In the genomic region with DNA sequence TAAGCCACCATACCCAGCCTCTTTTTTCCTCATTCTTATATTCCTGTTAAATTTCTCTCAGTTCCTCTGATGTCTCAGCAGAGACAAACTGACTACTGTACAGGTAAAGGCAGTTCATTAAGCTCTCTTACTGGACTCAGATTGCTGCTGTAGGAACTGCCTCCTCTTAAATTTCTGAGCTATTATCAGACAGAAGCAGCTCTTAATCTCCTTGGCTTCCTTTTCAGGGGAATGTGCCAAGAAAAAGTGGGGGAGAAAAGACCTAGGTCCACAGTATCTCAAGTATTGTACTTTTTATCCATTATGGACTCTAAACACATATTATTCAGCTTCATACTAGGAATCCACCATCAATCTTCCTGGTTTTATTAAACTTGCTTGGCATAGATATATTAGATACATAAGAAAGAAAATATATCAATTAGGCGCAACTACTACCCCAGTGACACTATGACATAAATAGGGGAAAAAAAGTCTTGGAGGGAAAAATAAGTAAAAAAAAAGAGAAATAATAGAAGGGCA, we compare ENCODE assay signal across 29 cellular contexts. TPM values are rescaled to one million over a fixed set of nuclear protein-coding genes. Genes with fewer than 3 reads are reported as not detected.
DNase-seq lines count a peak whose midpoint lies in the region; ATAC-seq and TF ChIP-seq lines count a peak whose summit lies in the region.
"Had no signal": no experiment of that assay in that cellular context is flagged by ENCODE, and none has a peak within 500 bp of the region (broad histone marks: within the 10 kb centered on the region; RNA-seq: fewer than 3 reads in every experiment).

No MANE protein-coding gene starts in this region.

- in situ Hi-C loops in IMR-90 (cut with MboI; ENCODE audit: low sequenced_read_pairs): no loop called here

- BruUV-seq in IMR-90 (replicated peaks; lab: Mats Ljungman, UMichigan): no TSS peak

- no peak overlapping the region for H4K91ac ChIP-seq in IMR-90 (ENCODE audit: insufficient read depth, low read depth, low read length)

- H2AFZ ChIP-seq in IMR-90 (replicated peaks; ENCODE audit: low read length, poor library complexity): no peak overlapping the region

- peaks cover 13 to 81% of the 10 kb centered on the region in 2 experiments; a peak in 3 of 4 replicates for H3K79me1 ChIP-seq in IMR-90 (ENCODE audit: low read depth in 1 of 2, low read length in 2 of 2)

- H3K4me1 ChIP-seq in IMR-90 (ENCODE audit: control insufficient read depth, insufficient read depth, low read length): peaks cover 13% of the 10 kb centered on the region
- peaks cover 28% of the 10 kb centered on the region for H3K4me1 ChIP-seq in foreskin keratinocyte

- CTCF ChIA-PET in IMR-90 (lab: Yijun Ruan, JAX): no interaction called here

- ATAC-seq in IMR-90 (ENCODE audit: low read depth) (no peak), foreskin keratinocyte (no peak), GM19455 (IDR thresholded peaks at IDR 0.05; ENCODE audit: unreplicated experiment) (no peak)
- ATAC-seq: gastroesophageal sphincter, GM12878 had no signal

- no peak overlapping the region for H2AK9ac ChIP-seq in IMR-90 (replicated peaks; ENCODE audit: low read depth, low read length, poor library complexity)

- no peak overlapping the region for H4K8ac ChIP-seq in IMR-90 (ENCODE audit: low read depth in 2 of 2, low read length in 2 of 2)

- WGBS in IMR-90 (ENCODE audit: extremely low coverage in 2 of 2, insufficient read length in 1 of 2), 2 experiments: no CpG with 5 or more reads among the region's 1 CpG

- TF ChIP-seq POLR2A in IMR-90 (IDR thresholded peaks at IDR 0.05; ENCODE audit: low read depth, low read length): no peak

- no peak overlapping the region for H2AK5ac ChIP-seq in IMR-90 (ENCODE audit: low read depth, low read length)

- H4K20me1 ChIP-seq in IMR-90 (ENCODE audit: insufficient read depth, low read length): peaks cover 85% of the 10 kb centered on the region

- H3K9me3 ChIP-seq in IMR-90 (ENCODE audit: control insufficient read depth, insufficient read depth, low read length) (no peaks in the 10 kb centered on the region), WERI-Rb-1 (ENCODE audit: severe bottlenecking) (no peaks in the 10 kb centered on the region)
- H3K9me3 ChIP-seq: esophagus squamous epithelium, gastroesophageal sphincter, MG63, SK-N-SH, suprapubic skin had no signal

- H2BK5ac ChIP-seq in IMR-90 (ENCODE audit: low read depth, low read length, poor library complexity, severe bottlenecking): no peak overlapping the region

- H3K4me3 ChIP-seq in IMR-90 (ENCODE audit: insufficient read depth, low read depth, low read length) (no peak overlapping the region), WERI-Rb-1 (ENCODE audit: low read depth, low read length) (no peak overlapping the region)
- H3K4me3 ChIP-seq: cardiac muscle cell, esophagus squamous epithelium, gastroesophageal sphincter, GM12878, MG63, suprapubic skin had no signal

- H3K27ac ChIP-seq in IMR-90 (ENCODE audit: insufficient read depth, low read length): no peak overlapping the region
- peak overlapping the region; percentile 18; the same call in 1 of the 2 replicates for H3K27ac ChIP-seq in WERI-Rb-1
- no peak overlapping the region for H3K27ac ChIP-seq in foreskin keratinocyte
- H3K27ac ChIP-seq: cardiac muscle cell, esophagus squamous epithelium, gastroesophageal sphincter, suprapubic skin had no signal

- no peak for TF ChIP-seq RAD21 in IMR-90 (IDR thresholded peaks at IDR 0.05; ENCODE audit: low read length)

- no peak overlapping the region for H3K56ac ChIP-seq in IMR-90 (ENCODE audit: extremely low read depth, insufficient read depth, low read length)

- H4K5ac ChIP-seq in IMR-90 (ENCODE audit: low read depth, low read length): no peak overlapping the region

- H3K4me2 ChIP-seq in IMR-90 (ENCODE audit: low read depth, low read length): no peak overlapping the region
- H3K4me2 ChIP-seq: SK-N-SH had no signal

- intact Hi-C loops in IMR-90 (cut with micrococcal nuclease): no loop called here

- no peak overlapping the region for H2BK20ac ChIP-seq in IMR-90 (ENCODE audit: low read depth, low read length)

- H3K4ac ChIP-seq in IMR-90 (ENCODE audit: low read depth, low read length): no peak overlapping the region

- H3K18ac ChIP-seq in IMR-90 (ENCODE audit: low read depth, low read length): no peak overlapping the region

- no peaks in the 10 kb centered on the region for H3K27me3 ChIP-seq in IMR-90 (ENCODE audit: control insufficient read depth, insufficient read depth, low read length)
- no peaks in the 10 kb centered on the region for H3K27me3 ChIP-seq in WERI-Rb-1 (ENCODE audit: insufficient read depth, low read depth, severe bottlenecking)
- H3K27me3 ChIP-seq in foreskin keratinocyte: no peaks in the 10 kb centered on the region
- H3K27me3 ChIP-seq: cardiac muscle cell, esophagus squamous epithelium, gastroesophageal sphincter, MG63, suprapubic skin had no signal

- H3K9me1 ChIP-seq in IMR-90 (ENCODE audit: insufficient read depth, low read length): peaks cover 16% of the 10 kb centered on the region

- TF ChIP-seq CTCF in IMR-90 (conservative IDR thresholded peaks at IDR 0.05; ENCODE audit: low read depth, low read length): no peak
- TF ChIP-seq CTCF in WERI-Rb-1 (IDR thresholded peaks at IDR 0.05; ENCODE audit: low read depth, low read length): no peak
- no peak for TF ChIP-seq CTCF in foreskin keratinocyte (conservative IDR thresholded peaks at IDR 0.05)

- 0 out of 2 replicates have a peak overlapping the region, but pooled peaks have one; percentile 7 for H3K23ac ChIP-seq in IMR-90 (ENCODE audit: low read depth, low read length)

- no peak overlapping the region for H2BK120ac ChIP-seq in IMR-90 (ENCODE audit: low read depth, low read length)

- H3K9ac ChIP-seq in IMR-90 (ENCODE audit: low read depth, low read length): no peak overlapping the region
- H3K9ac ChIP-seq: SK-N-SH had no signal

- POLR2A ChIA-PET in IMR-90 (lab: Charles Lee; ENCODE audit: unreplicated experiment): no interaction called here

- DNase-seq in D341Med (ENCODE audit: low spot score) (peak; percentile 30), IMR-90 (no peak), WERI-Rb-1 (no peak), iris pigment epithelial cell (ENCODE audit: low read depth) (peak; percentile 48), foreskin keratinocyte (no peak), kidney tubule cell (ENCODE audit: low spot score) (no peak), T-helper 1 cell (no peak)
- DNase-seq: activated CD4-positive, alpha-beta T cell treated with anti-CD3 and anti-CD28 coated beads, Interleukin-2, amount 50 U/mL, for 1 hour; activated naive CD4-positive, alpha-beta T cell treated with anti-CD3 and anti-CD28 coated beads, Interleukin-2, amount 50 U/mL, for 16 hours; activated T-cell treated with anti-CD3 and anti-CD28 coated beads, Interleukin-2, amount 50 U/mL, for 48 hours; aorta; CD4-positive, CD25-positive, alpha-beta regulatory T cell; EL; endodermal cell; esophagus squamous epithelium; GOT3; hippocampal formation; KBM-7; MG63; NCI-H2029; NCI-H2227 treated with DMSO at 0.1 percent for 48 hours; NCI-H69; SK-N-SH; stimulated activated naive CD4-positive, alpha-beta T cell had no signal

- no peak overlapping the region for H2BK15ac ChIP-seq in IMR-90 (ENCODE audit: low read depth, low read length)

- dilution Hi-C loops in IMR-90 (cut with HindIII; ENCODE audit: low sequenced_read_pairs, unreplicated experiment): no loop called here

- H3K36me3 ChIP-seq in IMR-90 (ENCODE audit: control insufficient read depth, insufficient read depth, low read length) (no peaks in the 10 kb centered on the region), WERI-Rb-1 (no peaks in the 10 kb centered on the region)
- H3K36me3 ChIP-seq: cardiac muscle cell, esophagus squamous epithelium, gastroesophageal sphincter, suprapubic skin had no signal

- no peak overlapping the region for H3K14ac ChIP-seq in IMR-90 (replicated peaks; ENCODE audit: low read depth, low read length)

TF ChIP-seq in IMR-90, 13 proteins besides CTCF, POLR2A, EP300 and RAD21:
- TF ChIP-seq CHD1 (IDR thresholded peaks at IDR 0.05; ENCODE audit: low read depth, low read length) (no peak), MXI1 (IDR thresholded peaks at IDR 0.05; ENCODE audit: borderline replicate concordance, low read depth, low read length) (no peak), SMC3 (IDR thresholded peaks at IDR 0.05; ENCODE audit: low read depth, low read length) (no peak), CEBPB (IDR thresholded peaks at IDR 0.05; ENCODE audit: low read depth, low read length) (no peak), MAZ (IDR thresholded peaks at IDR 0.05; ENCODE audit: borderline replicate concordance, low read depth, low read length) (no peak), RCOR1 (IDR thresholded peaks at IDR 0.05; ENCODE audit: insufficient replicate concordance, low read length) (no peak), RFX5 (IDR thresholded peaks at IDR 0.05; ENCODE audit: low read depth, low read length) (no peak), FOS (IDR thresholded peaks at IDR 0.05; ENCODE audit: low read depth, low read length) (no peak)
- TF ChIP-seq, protein P1, sequence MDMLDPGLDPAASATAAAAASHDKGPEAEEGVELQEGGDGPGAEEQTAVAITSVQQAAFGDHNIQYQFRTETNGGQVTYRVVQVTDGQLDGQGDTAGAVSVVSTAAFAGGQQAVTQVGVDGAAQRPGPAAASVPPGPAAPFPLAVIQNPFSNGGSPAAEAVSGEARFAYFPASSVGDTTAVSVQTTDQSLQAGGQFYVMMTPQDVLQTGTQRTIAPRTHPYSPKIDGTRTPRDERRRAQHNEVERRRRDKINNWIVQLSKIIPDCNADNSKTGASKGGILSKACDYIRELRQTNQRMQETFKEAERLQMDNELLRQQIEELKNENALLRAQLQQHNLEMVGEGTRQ (IDR thresholded peaks at IDR 0.05; ENCODE audit: low read depth, low read length): no peak
- TF ChIP-seq, protein P2, sequence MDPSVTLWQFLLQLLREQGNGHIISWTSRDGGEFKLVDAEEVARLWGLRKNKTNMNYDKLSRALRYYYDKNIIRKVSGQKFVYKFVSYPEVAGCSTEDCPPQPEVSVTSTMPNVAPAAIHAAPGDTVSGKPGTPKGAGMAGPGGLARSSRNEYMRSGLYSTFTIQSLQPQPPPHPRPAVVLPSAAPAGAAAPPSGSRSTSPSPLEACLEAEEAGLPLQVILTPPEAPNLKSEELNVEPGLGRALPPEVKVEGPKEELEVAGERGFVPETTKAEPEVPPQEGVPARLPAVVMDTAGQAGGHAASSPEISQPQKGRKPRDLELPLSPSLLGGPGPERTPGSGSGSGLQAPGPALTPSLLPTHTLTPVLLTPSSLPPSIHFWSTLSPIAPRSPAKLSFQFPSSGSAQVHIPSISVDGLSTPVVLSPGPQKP (IDR thresholded peaks at IDR 0.05; ENCODE audit: borderline replicate concordance, low read depth, low read length): no peak

RNA-seq across cellular contexts. Expression of a gene that starts 26.1 kb away (rescaled TPM):
- total RNA-seq in IMR-90 (2012; rRNA removed): 12.5 and 15.3 TPM in 2 replicates
- polyA plus RNA-seq in IMR-90 (2012; rRNA removed): 17.1 and 17.2 TPM in 2 replicates
- polyA plus RNA-seq in IMR-90 (2012; cell fraction: cytosol; rRNA removed): 27.6 and 38.8 TPM in 2 replicates
- 38.3 and 56.9 TPM in 2 replicates for polyA plus RNA-seq in IMR-90 (2012; cell fraction: nucleus; rRNA removed; ENCODE audit: low replicate concordance)
- 29.3 and 29.8 TPM in 2 replicates for total RNA-seq in foreskin keratinocyte
- polyA plus RNA-seq in foreskin keratinocyte: 17.0 and 18.6 TPM in 2 replicates

Comparison
In these comparisons a context has a peak if more than half of its experiments do, and no peak if none do; other contexts are left out.
1. DNase-seq: peak in D341Med (single experiment) and iris pigment epithelial cell (single experiment); none in IMR-90 (single experiment), WERI-Rb-1 (single experiment), foreskin keratinocyte (0 of 2), kidney tubule cell (single experiment) and T-helper 1 cell (0 of 5).